8 cellular contexts compared by ENCODE assay signal in the genomic region with DNA sequence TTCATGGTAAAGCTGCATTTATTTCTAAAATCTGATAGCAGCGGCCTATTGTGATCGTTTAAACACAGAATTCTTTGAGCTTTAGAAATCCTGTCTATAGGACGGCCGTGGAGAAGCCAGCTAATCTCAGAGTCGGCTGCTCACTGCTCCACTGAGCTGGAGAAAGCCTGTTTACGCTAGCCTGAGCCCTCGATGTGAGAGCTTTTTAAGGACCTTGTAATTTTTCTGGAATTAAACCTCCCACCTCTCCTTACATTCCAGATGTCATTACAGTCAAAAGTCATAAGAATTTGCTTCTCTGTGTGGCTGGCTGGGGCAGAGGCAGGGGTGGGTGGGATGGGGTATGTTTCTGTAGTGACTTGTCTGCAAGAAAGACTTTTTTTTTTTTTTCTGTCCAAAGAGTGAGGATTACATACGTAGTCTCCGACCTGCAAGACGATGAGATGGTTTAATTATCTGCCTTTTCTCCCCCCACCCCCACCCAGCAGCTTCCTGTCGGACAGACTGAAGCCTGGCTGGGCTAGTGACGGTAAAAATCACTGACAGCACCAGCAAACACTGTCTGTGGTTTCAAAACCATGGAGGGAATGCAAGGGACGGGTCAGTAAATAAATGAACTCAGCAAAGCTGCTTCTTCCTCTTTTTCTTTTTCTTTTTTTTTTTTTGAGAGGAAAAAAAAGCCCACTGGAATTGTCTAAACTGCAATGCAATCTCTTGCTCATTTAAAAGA. TPM values are rescaled to one million over a fixed set of nuclear protein-coding genes. Genes with fewer than 3 reads are reported as not detected.
DNase-seq lines count a peak whose midpoint lies in the region; ATAC-seq and TF ChIP-seq lines count a peak whose summit lies in the region.

No MANE protein-coding gene starts in this region.

- peak; percentile 73 for DNase-seq in AG08396 (ENCODE audit: low spot score)
- peak; percentile 80 for DNase-seq in HT1080 (ENCODE audit: low read depth)
- peak; percentile 62 to 74 for DNase-seq in left lung
- DNase-seq in thyroid gland = peak; percentile 69 to 77
- DNase-seq in iPS-NIHi11 (ENCODE audit: low spot score) = no peak
- DNase-seq in NCI-H1436 (lab: John Stamatoyannopoulos, UW) = no peak
- no peak for DNase-seq in HuH-7.5 (ENCODE audit: low spot score)

- H3K36me3 ChIP-seq in left lung = no peaks in the 10 kb centered on the region
- H3K36me3 ChIP-seq in thyroid gland = no peaks in the 10 kb centered on the region

- H3K27me3 ChIP-seq in left lung (no peaks in the 10 kb centered on the region), thyroid gland (no peaks in the 10 kb centered on the region)

- peak; percentile 56 for ATAC-seq in left lung

- H3K4me1 ChIP-seq in left lung = peaks cover 54 to 73% of the 10 kb centered on the region in 2 donors
- H3K4me1 ChIP-seq in thyroid gland = peaks cover 76 to 93% of the 10 kb centered on the region in 2 donors

- 13 to 22% methylated on average over 13 of the region's 13 CpGs for WGBS in thyroid gland, 2 donors

- no peak overlapping the region for H3K4me3 ChIP-seq in left lung
- H3K4me3 ChIP-seq in thyroid gland (replicated peaks in 1 of 3) = no peak overlapping the region

- H3K27ac ChIP-seq in angular gyrus (ENCODE audit: low read depth, low read length) = peak overlapping the region; percentile 94
- peak overlapping the region; percentile 82 to 94 for H3K27ac ChIP-seq in left lung
- H3K27ac ChIP-seq in thyroid gland = peak overlapping the region; percentile 94 to 99 (median 96)

- H3K9me3 ChIP-seq in left lung = no peaks in the 10 kb centered on the region
- H3K9me3 ChIP-seq in thyroid gland = no peaks in the 10 kb centered on the region

- intact Hi-C loops in left lung (cut with DNase I) (no loop called here), thyroid gland (cut with DNase I) (loop anchor here (2.0 kb wide), 1 partner anchor 31 kb away; the partner anchor contains the start of gene TRIM8)

- peak in 1 of 2 donors; percentile 43 for TF ChIP-seq POLR2A in thyroid gland (IDR thresholded peaks at IDR 0.05)

- TF ChIP-seq CTCF in left lung (IDR thresholded peaks at IDR 0.05) (no peak), thyroid gland (IDR thresholded peaks at IDR 0.05) (no peak)

RNA-seq across cellular contexts. Expression of gene TRIM8, which starts 31.8 kb away (rescaled TPM):
- total RNA-seq in HT1080 (2014; rRNA removed; shearing (Covaris generic)) = 104 and 117 TPM in 2 replicates
- 188 and 198 TPM in 2 replicates for polyA plus RNA-seq in HT1080 (2015; cell fraction: cytosol; rRNA removed)
- polyA plus RNA-seq in HT1080 (2015; cell fraction: nucleus; rRNA removed) = 106 and 115 TPM in 2 replicates
- total RNA-seq in left lung = 100 to 1,000 TPM; 123 to 180 TPM
- 100 to 1,000 TPM; 138 to 187 (median 162) TPM for total RNA-seq in thyroid gland

RNA-seq across cellular contexts. Expression of gene ARL3, which starts 38.1 kb away (rescaled TPM):
- total RNA-seq in HT1080 (2014; rRNA removed; shearing (Covaris generic)) = 5.4 and 5.6 TPM in 2 replicates
- 4.6 TPM in 2 replicates for polyA plus RNA-seq in HT1080 (2015; cell fraction: cytosol; rRNA removed)
- polyA plus RNA-seq in HT1080 (2015; cell fraction: nucleus; rRNA removed) = 2.3 and 3.2 TPM in 2 replicates
- total RNA-seq in left lung (10 to 100 TPM; 10.3 to 11.0 TPM), thyroid gland (10 to 100 TPM in 2 of 4 donors, 1 to 10 TPM in 2; 6.6 to 13.4 (median 10.2) TPM)

RNA-seq across cellular contexts. Expression of gene SFXN2, which starts 38.4 kb away (rescaled TPM):
- total RNA-seq in HT1080 (2014; rRNA removed; shearing (Covaris generic)) = 18.8 and 18.9 TPM in 2 replicates
- polyA plus RNA-seq in HT1080 (2015; cell fraction: cytosol; rRNA removed) = 7.2 and 9.4 TPM in 2 replicates
- polyA plus RNA-seq in HT1080 (2015; cell fraction: nucleus; rRNA removed) = 18.3 and 21.1 TPM in 2 replicates
- 10 to 100 TPM; 17.1 to 21.0 TPM for total RNA-seq in left lung
- 10 to 100 TPM in 3 of 4 donors, 1 to 10 TPM in 1; 5.1 to 38.4 (median 20.9) TPM for total RNA-seq in thyroid gland

Comparison
In these comparisons a context has a peak if more than half of its experiments do, and no peak if none do; other contexts are left out.
1. DNase-seq: peak in AG08396 (single experiment), HT1080 (single experiment), left lung (2 of 2) and thyroid gland (2 of 2); none in iPS-NIHi11 (single experiment), NCI-H1436 (single experiment) and HuH-7.5 (single experiment).
2. Peak in every context shown above with its lines, with median percentiles within 50 percentile points of each other: H3K27ac ChIP-seq.